In the genomic region with DNA sequence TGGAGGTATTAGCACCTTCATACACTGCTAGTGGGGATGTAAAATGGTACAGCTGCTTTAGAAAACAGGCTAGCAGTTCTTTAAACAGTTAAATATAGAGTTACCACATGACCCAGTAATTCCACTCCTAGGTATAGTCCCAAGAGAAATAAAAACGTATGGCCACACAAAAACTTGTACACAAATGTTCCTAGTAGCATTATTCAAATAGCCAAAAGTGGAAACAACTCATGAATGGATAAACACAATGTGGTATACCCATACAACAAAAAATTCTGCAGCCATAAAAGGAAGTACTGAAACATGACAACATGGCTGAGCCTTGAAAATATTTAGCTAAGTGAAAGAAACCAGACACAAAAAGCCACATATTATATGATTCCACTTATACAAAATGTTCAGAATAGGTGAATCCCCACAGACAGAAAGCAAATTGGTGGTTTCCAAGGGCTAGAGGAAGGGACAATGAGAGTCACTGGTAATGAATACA, we compare ENCODE assay signal across 19 cellular contexts. TPM values are rescaled to one million over a fixed set of nuclear protein-coding genes. Genes with fewer than 3 reads are reported as not detected.
DNase-seq lines count a peak whose midpoint lies in the region; ATAC-seq, FAIRE-seq and TF ChIP-seq lines count a peak whose summit lies in the region.
"Had no signal": no experiment of that assay in that cellular context is flagged by ENCODE, and none has a peak within 500 bp of the region (broad histone marks: within the 10 kb centered on the region; RNA-seq: fewer than 3 reads in every experiment).

No MANE protein-coding gene starts in this region.

- TF ChIP-seq CTCF in HepG2 (CRISPR knock-in tag; IDR thresholded peaks at IDR 0.05), result no peak
- TF ChIP-seq CTCF in adrenal gland (IDR thresholded peaks at IDR 0.05), result no peak

- H3K4me2 ChIP-seq in HepG2 (ENCODE audit: low read depth, low read length), result no peak overlapping the region

- H2AFZ ChIP-seq in HepG2 (ENCODE audit: low read length), result no peak overlapping the region

- H3K4me3 ChIP-seq in HepG2 (replicated peaks in 1 of 3; ENCODE audit: insufficient read depth in 1 of 3, low read depth in 2 of 3, low read length in 3 of 3), result no peak overlapping the region
- H3K4me3 ChIP-seq in adrenal gland, result no peak overlapping the region
- H3K4me3 ChIP-seq: dorsolateral prefrontal cortex, left ventricle myocardium inferior had no signal

- H3K79me2 ChIP-seq in HepG2 (ENCODE audit: insufficient read depth, low read length), result no peaks in the 10 kb centered on the region

- no TSS peak for BruUV-seq in HepG2 (replicated peaks; lab: Mats Ljungman, UMichigan)

- no peaks in the 10 kb centered on the region for H4K20me1 ChIP-seq in HepG2 (ENCODE audit: insufficient read depth, low read length)

- no peak overlapping the region for H3K9ac ChIP-seq in HepG2 (ENCODE audit: insufficient read depth, low read depth, low read length)

- 40% methylated on average over 1 of the region's 1 CpG for WGBS in HepG2 (ENCODE audit: low lambda C conversion rate)
- WGBS in adrenal gland, 4 donors, result 24 to 37% (median 30%) methylated on average over 1 of the region's 1 CpG

- H3K36me3 ChIP-seq in HepG2 (replicated peaks in 1 of 2; ENCODE audit: control insufficient read depth in 1 of 2, insufficient read depth in 2 of 2, low read length in 2 of 2) (no peaks in the 10 kb centered on the region), adrenal gland (replicated peaks in 1 of 2) (no peaks in the 10 kb centered on the region)
- H3K36me3 ChIP-seq: left ventricle myocardium inferior had no signal

- FAIRE-seq in HepG2 (lab: Jason Lieb, UNC), result no peak

- no peaks in the 10 kb centered on the region for H3K9me3 ChIP-seq in HepG2 (ENCODE audit: low read length)
- no peaks in the 10 kb centered on the region for H3K9me3 ChIP-seq in adrenal gland (replicated peaks in 1 of 3)

- DNase-seq in EL (no peak), posterior vena cava (ENCODE audit: low spot score) (no peak), HepG2 (ENCODE audit: low spot score) (no peak), adrenal gland (no peak)
- DNase-seq: activated CD4-positive, alpha-beta T cell treated with anti-CD3 and anti-CD28 coated beads, Interleukin-2, amount 50 U/mL, for 48 hours; DND-41; GOT3; KG1; left ventricle myocardium inferior; NCI-H146; NCI-H748 treated with DMSO at 0.1 percent for 48 hours; retina; SHP77; stimulated activated CD4-positive, alpha-beta T cell treated with anti-CD3 and anti-CD28 coated beads, Interleukin-1b, Interleukin-23, amount 100 ng/mL, for 48 hours had no signal

- H3K4me1 ChIP-seq in HepG2 (ENCODE audit: insufficient read depth, low read length) (peaks cover 7% of the 10 kb centered on the region), adrenal gland (replicated peaks in 1 of 2) (no peaks in the 10 kb centered on the region)
- H3K4me1 ChIP-seq: left ventricle myocardium inferior had no signal

- intact Hi-C loops in posterior vena cava (cut with DNase I), result no loop called here
- intact Hi-C loops in HepG2 (cut with micrococcal nuclease; ENCODE audit: unreplicated experiment), result no loop called here
- intact Hi-C loops in adrenal gland (cut with DNase I), result no loop called here

- H3K27me3 ChIP-seq in HepG2 (ENCODE audit: control insufficient read depth in 1 of 2, insufficient read depth in 2 of 2, low read length in 2 of 2), result no peaks in the 10 kb centered on the region
- H3K27me3 ChIP-seq in adrenal gland, result no peaks in the 10 kb centered on the region
- H3K27me3 ChIP-seq: dorsolateral prefrontal cortex had no signal

- no peak for TF ChIP-seq RAD21 in HepG2 (CRISPR knock-in tag; IDR thresholded peaks at IDR 0.05)

- ATAC-seq in GM18502 (IDR thresholded peaks at IDR 0.05; ENCODE audit: poor library complexity, unreplicated experiment) (peak; percentile 64), GM19395 (IDR thresholded peaks at IDR 0.05; ENCODE audit: unreplicated experiment) (peak; percentile 50), HG02763 (IDR thresholded peaks at IDR 0.05; ENCODE audit: unreplicated experiment) (peak; percentile 76), HG03460 (IDR thresholded peaks at IDR 0.05; ENCODE audit: unreplicated experiment) (peak; percentile 71), HepG2 (no peak)

- H3K27ac ChIP-seq in HepG2 (ENCODE audit: extremely low read length, insufficient read depth, low read length) (no peak overlapping the region), adrenal gland (no peak overlapping the region)
- H3K27ac ChIP-seq: left ventricle myocardium inferior had no signal

- POLR2A ChIA-PET in HepG2 (lab: Yijun Ruan, JAX), result no interaction called here

- in situ Hi-C loops in HepG2 (cut with HindIII; ENCODE audit: extremely low pct_ligation_motif_present, low pct_unique_long_range_greater_than_20kb), result no loop called here

- TF ChIP-seq POLR2A in HepG2 (IDR thresholded peaks at IDR 0.05; ENCODE audit: insufficient read depth in 1 of 2, low read depth in 2 of 2, low read length in 2 of 2) (no peak), adrenal gland (IDR thresholded peaks at IDR 0.05) (no peak)

- TF ChIP-seq EP300 in HepG2 (IDR thresholded peaks at IDR 0.05; ENCODE audit: low read depth in 2 of 2, low read length in 2 of 2) (no peak), HepG2 (CRISPR knock-in tag; IDR thresholded peaks at IDR 0.05; ENCODE audit: borderline replicate concordance) (no peak)

- CTCF ChIA-PET in HepG2 (lab: Yijun Ruan, JAX; ENCODE audit: low intra/inter-chr PET ratio, low total read pairs), result no interaction called here

TF ChIP-seq in HepG2, 621 proteins besides CTCF, POLR2A, EP300 and RAD21 (continues in another document):
- no peak for TF ChIP-seq ARNTL (CRISPR knock-in tag; IDR thresholded peaks at IDR 0.05)
- TF ChIP-seq MED1 (CRISPR knock-in tag; IDR thresholded peaks at IDR 0.05), result no peak
- no peak for TF ChIP-seq CHD2 (IDR thresholded peaks at IDR 0.05; ENCODE audit: low read depth, low read length)
- no peak for TF ChIP-seq IRF2 (CRISPR knock-in tag; IDR thresholded peaks at IDR 0.05)
- TF ChIP-seq, protein P1, sequence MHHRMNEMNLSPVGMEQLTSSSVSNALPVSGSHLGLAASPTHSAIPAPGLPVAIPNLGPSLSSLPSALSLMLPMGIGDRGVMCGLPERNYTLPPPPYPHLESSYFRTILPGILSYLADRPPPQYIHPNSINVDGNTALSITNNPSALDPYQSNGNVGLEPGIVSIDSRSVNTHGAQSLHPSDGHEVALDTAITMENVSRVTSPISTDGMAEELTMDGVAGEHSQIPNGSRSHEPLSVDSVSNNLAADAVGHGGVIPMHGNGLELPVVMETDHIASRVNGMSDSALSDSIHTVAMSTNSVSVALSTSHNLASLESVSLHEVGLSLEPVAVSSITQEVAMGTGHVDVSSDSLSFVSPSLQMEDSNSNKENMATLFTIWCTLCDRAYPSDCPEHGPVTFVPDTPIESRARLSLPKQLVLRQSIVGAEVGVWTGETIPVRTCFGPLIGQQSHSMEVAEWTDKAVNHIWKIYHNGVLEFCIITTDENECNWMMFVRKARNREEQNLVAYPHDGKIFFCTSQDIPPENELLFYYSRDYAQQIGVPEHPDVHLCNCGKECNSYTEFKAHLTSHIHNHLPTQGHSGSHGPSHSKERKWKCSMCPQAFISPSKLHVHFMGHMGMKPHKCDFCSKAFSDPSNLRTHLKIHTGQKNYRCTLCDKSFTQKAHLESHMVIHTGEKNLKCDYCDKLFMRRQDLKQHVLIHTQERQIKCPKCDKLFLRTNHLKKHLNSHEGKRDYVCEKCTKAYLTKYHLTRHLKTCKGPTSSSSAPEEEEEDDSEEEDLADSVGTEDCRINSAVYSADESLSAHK (CRISPR knock-in tag; IDR thresholded peaks at IDR 0.05; ENCODE audit: borderline replicate concordance), result no peak
- TF ChIP-seq ZNF468 (CRISPR knock-in tag; IDR thresholded peaks at IDR 0.05), result no peak
- TF ChIP-seq ARNT2 (CRISPR knock-in tag; IDR thresholded peaks at IDR 0.05; ENCODE audit: low read depth), result no peak
- TF ChIP-seq ZFYVE20 (CRISPR knock-in tag; IDR thresholded peaks at IDR 0.05; ENCODE audit: borderline replicate concordance, low read depth), result no peak
- TF ChIP-seq TRIM24 (CRISPR knock-in tag; IDR thresholded peaks at IDR 0.05), result no peak
- TF ChIP-seq NFE2L1 (CRISPR knock-in tag; IDR thresholded peaks at IDR 0.05; ENCODE audit: borderline replicate concordance), result no peak

RNA-seq across cellular contexts. Expression of a gene that starts 40.8 kb away (rescaled TPM):
- 10 to 100 TPM; 49.6 to 97.8 TPM for total RNA-seq in posterior vena cava
- total RNA-seq in HepG2 (2016; rRNA removed; fragmentation: Illumina TruSeq; extraction: Trizol), result 25.1 and 27.8 TPM in 2 replicates
- total RNA-seq in HepG2 (2016; cell fraction: cytosol; rRNA removed; fragmentation: Illumina TruSeq; extraction: Trizol; ENCODE audit: low read depth), result 1.4 and 2.8 TPM in 2 replicates
- total RNA-seq in HepG2 (2016; cell fraction: insoluble cytoplasmic fraction; rRNA removed; fragmentation: Illumina TruSeq; extraction: Trizol), result 21.2 and 24.1 TPM in 2 replicates
- total RNA-seq in HepG2 (2016; cell fraction: membrane; rRNA removed; fragmentation: Illumina TruSeq; extraction: Trizol), result 6.8 and 8.3 TPM in 2 replicates
- total RNA-seq in HepG2 (2016; cell fraction: nucleus; rRNA removed; fragmentation: Illumina TruSeq; extraction: Trizol), result 13.1 and 18.9 TPM in 2 replicates
- polyA plus RNA-seq in HepG2 (2011; rRNA removed), result 16.8 and 18.8 TPM in 2 replicates
- polyA plus RNA-seq in HepG2 (2011; cell fraction: cytosol; rRNA removed), result 9.1 and 11.1 TPM in 2 replicates
- polyA plus RNA-seq in HepG2 (2011; cell fraction: nucleus; rRNA removed), result 12.3 and 14.2 TPM in 2 replicates
- polyA plus RNA-seq in HepG2 (2012), result 22.0 and 24.4 TPM in 2 replicates
- 1.1 and 2.1 TPM in 2 replicates for polyA plus RNA-seq in HepG2 (2016; cell fraction: cytosol; fragmentation: Illumina TruSeq; extraction: Trizol; ENCODE audit: low read depth)
- polyA plus RNA-seq in HepG2 (2016; cell fraction: insoluble cytoplasmic fraction; fragmentation: Illumina TruSeq; extraction: Trizol; ENCODE audit: low read depth), result 31.2 and 34.3 TPM in 2 replicates
- polyA plus RNA-seq in HepG2 (2016; cell fraction: membrane; fragmentation: Illumina TruSeq; extraction: Trizol; ENCODE audit: low read depth), result 5.5 and 7.5 TPM in 2 replicates
- polyA plus RNA-seq in HepG2 (2016; cell fraction: nucleus; fragmentation: Illumina TruSeq; extraction: Trizol; ENCODE audit: insufficient read depth, low read depth), result 30.0 and 34.4 TPM in 2 replicates
- polyA minus RNA-seq in HepG2 (2011; rRNA and poly(A)+ RNA removed; ENCODE audit: low replicate concordance), result 23.8 and 65.8 TPM in 2 replicates
- 12.2 and 13.9 TPM in 2 replicates for polyA minus RNA-seq in HepG2 (2011; cell fraction: cytosol; rRNA and poly(A)+ RNA removed)
- polyA minus RNA-seq in HepG2 (2011; cell fraction: nucleus; rRNA and poly(A)+ RNA removed), result 6.3 and 8.8 TPM in 2 replicates
- total RNA-seq in adrenal gland, result 10 to 100 TPM; 19.9 to 65.9 (median 37.8) TPM
- polyA plus RNA-seq in adrenal gland, result 10 to 100 TPM; 17.3 to 33.5 (median 21.0) TPM
